In genomic region chr7:23469961-23470250, GRCh38 we compare ENCODE assay signal across 8 cellular contexts. TPM values are rescaled to one million over a fixed set of nuclear protein-coding genes. Genes with fewer than 3 reads are reported as not detected.
DNase-seq lines count a peak whose midpoint lies in the region; ATAC-seq and TF ChIP-seq lines count a peak whose summit lies in the region.

No MANE protein-coding gene starts in this region.

- no peaks in the 10 kb centered on the region for H3K9me3 ChIP-seq in left ventricle myocardium inferior (replicated peaks)
- no peaks in the 10 kb centered on the region for H3K9me3 ChIP-seq in iPS-20b (ENCODE audit: insufficient read depth, low read depth, low read length)

- H3K4me1 ChIP-seq in left ventricle myocardium inferior (peaks cover 56% of the 10 kb centered on the region), iPS-20b (ENCODE audit: insufficient read depth, low read length) (peaks cover 8% of the 10 kb centered on the region; the same call in 1 of the 2 replicates), urinary bladder (ENCODE audit: insufficient read depth) (peaks cover 4% of the 10 kb centered on the region)

- intact Hi-C loops in left ventricle myocardium inferior (cut with micrococcal nuclease) (no loop called here), left cardiac atrium (cut with DNase I) (no loop called here)

- WGBS in urinary bladder, result 1% methylated on average over 18 of the region's 18 CpGs

- peaks cover 100% of the 10 kb centered on the region for H3K27me3 ChIP-seq in left ventricle myocardium inferior (ENCODE audit: low read depth)
- no peaks in the 10 kb centered on the region for H3K27me3 ChIP-seq in iPS-20b (ENCODE audit: insufficient read depth, low read length)

- H3K9ac ChIP-seq in iPS-20b (ENCODE audit: low read depth, low read length), result peak overlapping the region; percentile 95

- no peak for ATAC-seq in left cardiac atrium
- no peak for ATAC-seq in activated CD8-positive, alpha-beta T cell treated with anti-CD3 and anti-CD28 coated beads, Interleukin-2, amount 10 ng/mL, durations not matched to agents 7 days and 5 days
- ATAC-seq in HG03196 (IDR thresholded peaks at IDR 0.05; ENCODE audit: unreplicated experiment), result no peak

- H3K4me1 Mint-ChIP-seq in activated CD8-positive, alpha-beta T cell treated with anti-CD3 and anti-CD28 coated beads, Interleukin-2, amount 10 ng/mL, durations not matched to agents 7 days and 5 days (ENCODE audit: low read depth), result peaks cover 47% of the 10 kb centered on the region

- POLR2A ChIA-PET in activated CD8-positive, alpha-beta T cell treated with anti-CD3 and anti-CD28 coated beads, Interleukin-2, amount 10 ng/mL, durations not matched to agents 7 days and 5 days (lab: Charles Lee), result no interaction called here

- peaks cover 58% of the 10 kb centered on the region for H3K27me3 Mint-ChIP-seq in activated CD8-positive, alpha-beta T cell treated with anti-CD3 and anti-CD28 coated beads, Interleukin-2, amount 10 ng/mL, durations not matched to agents 7 days and 5 days (ENCODE audit: low read depth)

- TF ChIP-seq CTCF in left ventricle myocardium inferior (IDR thresholded peaks at IDR 0.05; ENCODE audit: borderline replicate concordance), result no peak

- H3K36me3 ChIP-seq in left ventricle myocardium inferior (no peaks in the 10 kb centered on the region), iPS-20b (ENCODE audit: insufficient read depth, low read depth, low read length) (peaks cover 11% of the 10 kb centered on the region; the same call in 1 of the 2 replicates), urinary bladder (ENCODE audit: insufficient read depth) (no peaks in the 10 kb centered on the region)

- no peaks in the 10 kb centered on the region for H3K9me3 Mint-ChIP-seq in activated CD8-positive, alpha-beta T cell treated with anti-CD3 and anti-CD28 coated beads, Interleukin-2, amount 10 ng/mL, durations not matched to agents 7 days and 5 days (ENCODE audit: insufficient read depth)

- CTCF ChIA-PET in activated CD8-positive, alpha-beta T cell treated with anti-CD3 and anti-CD28 coated beads, Interleukin-2, amount 10 ng/mL, durations not matched to agents 7 days and 5 days (lab: Charles Lee), result interaction anchor here (0.9 to 1.8 kb wide), 2 partner anchors 112 to 196 kb away, joined by 3 to 5 read pairs; no protein-coding TSS in a partner anchor

- DNase-seq in left ventricle myocardium inferior (no peak), left cardiac atrium (no peak), COLO668 (lab: John Stamatoyannopoulos, UW; ENCODE audit: unreplicated experiment) (no peak), midbrain (lab: John Stamatoyannopoulos, UW) (no peak)
- DNase-seq in activated CD8-positive, alpha-beta T cell treated with anti-CD3 and anti-CD28 coated beads, Interleukin-2, amount 10 ng/mL, durations not matched to agents 7 days and 5 days, result no peak

- H3K4me3 ChIP-seq in left ventricle myocardium inferior (peak overlapping the region; percentile 58), iPS-20b (ENCODE audit: low read length) (peak overlapping the region; percentile 81), urinary bladder (ENCODE audit: low read depth, low read length) (peak overlapping the region; percentile 41)

- peaks cover 5% of the 10 kb centered on the region for H3K36me3 Mint-ChIP-seq in activated CD8-positive, alpha-beta T cell treated with anti-CD3 and anti-CD28 coated beads, Interleukin-2, amount 10 ng/mL, durations not matched to agents 7 days and 5 days (ENCODE audit: low read depth)

- H3K27ac ChIP-seq in left ventricle myocardium inferior (replicated peaks) (no peak overlapping the region), iPS-20b (ENCODE audit: low read length) (peak overlapping the region; percentile 85), urinary bladder (ENCODE audit: low read depth) (no peak overlapping the region)

- no peak overlapping the region for H3K27ac Mint-ChIP-seq in activated CD8-positive, alpha-beta T cell treated with anti-CD3 and anti-CD28 coated beads, Interleukin-2, amount 10 ng/mL, durations not matched to agents 7 days and 5 days

- peak overlapping the region; percentile 73 for H3K4me3 Mint-ChIP-seq in activated CD8-positive, alpha-beta T cell treated with anti-CD3 and anti-CD28 coated beads, Interleukin-2, amount 10 ng/mL, durations not matched to agents 7 days and 5 days

RNA-seq across cellular contexts. Expression of gene IGF2BP3, which starts 0.4 kb away (rescaled TPM):
- total RNA-seq in left ventricle myocardium inferior (0.38 TPM), left cardiac atrium (under 1 TPM; 0.15 to 0.60 TPM), urinary bladder (65.7 TPM)
- total RNA-seq in activated CD8-positive, alpha-beta T cell treated with anti-CD3 and anti-CD28 coated beads, Interleukin-2, amount 10 ng/mL, durations not matched to agents 7 days and 5 days, result under 1 TPM; 0.52 to 0.55 TPM
- 0.27 TPM for polyA plus RNA-seq in urinary bladder

Comparison
In these comparisons a context has a peak if more than half of its experiments do, and no peak if none do; other contexts are left out.
1. RNA of gene IGF2BP3, which starts 0.4 kb away (total RNA-seq): 65.7 TPM in urinary bladder (single experiment); 0.15 to 0.60 TPM in left cardiac atrium, 0.52 to 0.55 TPM in activated CD8-positive, alpha-beta T cell treated with anti-CD3 and anti-CD28 coated beads, Interleukin-2, amount 10 ng/mL, durations not matched to agents 7 days and 5 days and 0.38 TPM in left ventricle myocardium inferior (single experiment); every median in the first group is over 10 times any median in the second.
2. Peak in every context shown above with its lines, with median percentiles within 50 percentile points of each other: H3K4me3 ChIP-seq.